Comparison of ENCODE assay signal across 12 cellular contexts in genomic region chr6:44227138-44227770, GRCh38. TPM values are rescaled to one million over a fixed set of nuclear protein-coding genes. Genes with fewer than 3 reads are reported as not detected.
DNase-seq lines count a peak whose midpoint lies in the region; ATAC-seq and TF ChIP-seq lines count a peak whose summit lies in the region.
"Had no signal": no experiment of that assay in that cellular context is flagged by ENCODE, and none has a peak within 500 bp of the region (broad histone marks: within the 10 kb centered on the region; RNA-seq: fewer than 3 reads in every experiment).

No MANE protein-coding gene starts in this region.

- no peak for ATAC-seq in HG03439 (IDR thresholded peaks at IDR 0.05; ENCODE audit: unreplicated experiment)

- peak overlapping the region; percentile 42 to 67 (median 50) for H3K27ac Mint-ChIP-seq in nephron

- TF ChIP-seq POLR2A in esophagus squamous epithelium (IDR thresholded peaks at IDR 0.05) = no peak

- peak overlapping the region in 1 of 4 donors; percentile 35 for H3K4me3 ChIP-seq in esophagus squamous epithelium
- peak overlapping the region; percentile 19 to 23 for H3K4me3 ChIP-seq in tibial artery

- H3K4me3 Mint-ChIP-seq in nephron = peak overlapping the region; percentile 44 to 65 (median 58)
- H3K4me3 Mint-ChIP-seq: IgD-negative memory B cell had no signal

- no peak for TF ChIP-seq CTCF in esophagus squamous epithelium (IDR thresholded peaks at IDR 0.05)
- TF ChIP-seq CTCF in nephron (IDR thresholded peaks at IDR 0.05; ENCODE audit: unreplicated experiment in 3 of 3) = no peak
- TF ChIP-seq CTCF in tibial artery (IDR thresholded peaks at IDR 0.05) = no peak

- WGBS in esophagus squamous epithelium, 2 donors = 33 to 72% methylated on average over 5 to 6 of the region's 7 CpGs

- H3K27me3 ChIP-seq in esophagus squamous epithelium = no peaks in the 10 kb centered on the region
- no peaks in the 10 kb centered on the region for H3K27me3 ChIP-seq in tibial artery

- DNase-seq in NCI-H146 (lab: John Stamatoyannopoulos, UW) = peak; percentile 33
- DNase-seq in NCI-H146 treated with DMSO at 0.1 percent for 48 hours (lab: John Stamatoyannopoulos, UW; ENCODE audit: unreplicated experiment) = no peak
- no peak for DNase-seq in esophagus squamous epithelium (lab: John Stamatoyannopoulos, UW)
- no peak for DNase-seq in tibial artery
- no peak for DNase-seq in NCI-H345 (lab: John Stamatoyannopoulos, UW)
- no peak for DNase-seq in NCI-H1694 (lab: John Stamatoyannopoulos, UW)
- DNase-seq: NCI-H2081 had no signal

- intact Hi-C loops in esophagus squamous epithelium (cut with DNase I) = no loop called here
- intact Hi-C loops in tibial artery (cut with DNase I; ENCODE audit: low total_unique reads) = no loop called here

- H3K9me3 Mint-ChIP-seq in nephron = no peaks in the 10 kb centered on the region
- H3K9me3 Mint-ChIP-seq: IgD-negative memory B cell had no signal

- no peaks in the 10 kb centered on the region for H3K36me3 Mint-ChIP-seq in nephron (ENCODE audit: low read depth)

- H3K9me3 ChIP-seq in esophagus squamous epithelium (no peaks in the 10 kb centered on the region), tibial artery (no peaks in the 10 kb centered on the region)

- H3K27ac ChIP-seq in esophagus squamous epithelium = peak overlapping the region in 3 of 4 donors; percentile 62 to 65 (median 63)
- H3K27ac ChIP-seq in tibial artery = peak overlapping the region; percentile 97 to 99
- H3K27ac ChIP-seq: 22Rv1 had no signal

- H3K36me3 ChIP-seq in esophagus squamous epithelium (peaks cover 3 to 33% (median 8%) of the 10 kb centered on the region in 3 donors), tibial artery (peaks cover 30 to 35% (median 34%) of the 10 kb centered on the region in 3 donors)

- peaks cover 32 to 57% (median 46%) of the 10 kb centered on the region in 3 donors for H3K4me1 ChIP-seq in esophagus squamous epithelium
- peaks cover 0 to 88% (median 57%) of the 10 kb centered on the region in 4 donors for H3K4me1 ChIP-seq in tibial artery

- H3K4me1 Mint-ChIP-seq in nephron = peaks cover 68% of the 10 kb centered on the region

- peaks cover 7% of the 10 kb centered on the region for H3K27me3 Mint-ChIP-seq in nephron (ENCODE audit: low read depth)

RNA-seq across cellular contexts. Expression of gene SLC29A1, which starts 3.9 kb away (rescaled TPM):
- total RNA-seq in esophagus squamous epithelium = 10 to 100 TPM; 12.7 to 24.8 (median 22.3) TPM

RNA-seq across cellular contexts. Expression of gene MYMX, which starts 10.5 kb away (rescaled TPM):
- not detected for total RNA-seq in esophagus squamous epithelium
- total RNA-seq: RPMI7951 had no signal

RNA-seq across cellular contexts. Expression of gene HSP90AB1, which starts 19.6 kb away (rescaled TPM):
- 100 to 1,000 TPM; 433 to 696 (median 601) TPM for total RNA-seq in esophagus squamous epithelium

RNA-seq across cellular contexts. Expression of gene SLC35B2, which starts 30.1 kb away (rescaled TPM):
- total RNA-seq in esophagus squamous epithelium = 10 to 100 TPM in 3 of 4 donors, 1 to 10 TPM in 1; 9.7 to 34.4 (median 21.2) TPM

RNA-seq across cellular contexts. Expression of gene NFKBIE, which starts 38.1 kb away (rescaled TPM):
- 10 to 100 TPM in 3 of 4 donors, 1 to 10 TPM in 1; 8.6 to 11.2 (median 10.2) TPM for total RNA-seq in esophagus squamous epithelium
